In the genomic region with DNA sequence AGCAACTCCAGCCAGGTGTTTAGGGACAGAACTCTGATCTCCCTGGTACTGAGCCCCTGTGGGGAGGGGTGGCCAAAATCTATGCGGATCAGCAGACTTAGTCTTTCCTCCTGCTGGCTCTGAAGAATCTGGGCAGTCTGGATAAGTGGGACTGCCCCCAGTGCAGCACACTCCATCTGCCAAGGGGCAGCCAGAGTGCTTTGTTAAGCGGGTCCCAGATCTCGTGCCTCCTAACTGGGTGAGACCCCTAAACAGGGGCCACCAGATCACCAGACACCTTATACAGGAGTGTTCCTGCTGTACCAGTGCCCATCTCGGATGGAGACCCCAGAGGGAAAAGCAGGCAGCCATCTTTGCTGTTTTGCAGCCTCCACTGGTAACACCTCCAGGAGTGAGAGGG, we compare ENCODE assay signal across 34 cellular contexts.
"Had no signal": no experiment of that assay in that cellular context is flagged by ENCODE, and none has a peak within 500 bp of the region (broad histone marks: within the 10 kb centered on the region; RNA-seq: fewer than 3 reads in every experiment).

No MANE protein-coding gene starts in this region.

- H3K27ac ChIP-seq: KMS-11 had no signal

- H3K27me3 ChIP-seq: MG63 had no signal

- DNase-seq: Karpas-422, Kasumi-1, KG1, MG63, MM.1S, MV-4-11, NCI-H1048, NCI-H1092, NCI-H1092 treated with DMSO at 0.1 percent for 48 hours, NCI-H1105, NCI-H1105 treated with DMSO at 0.1 percent for 48 hours, NCI-H1417, NCI-H1417 treated with DMSO at 0.1 percent for 48 hours, NCI-H1436, NCI-H1436 treated with DMSO at 0.1 percent for 48 hours, NCI-H146, NCI-H1694, NCI-H1694 treated with DMSO at 0.1 percent for 48 hours, NCI-H187, NCI-H187 treated with DMSO at 0.1 percent for 48 hours, NCI-H1930, NCI-H2029, NCI-H2029 treated with DMSO at 0.1 percent for 48 hours, NCI-H2081, NCI-H2081 treated with DMSO at 0.1 percent for 48 hours, NCI-H2107, NCI-H2171, NCI-H2171 treated with DMSO at 0.1 percent for 48 hours, NCI-H2227 treated with DMSO at 0.1 percent for 48 hours, NCI-H226, NCI-H345, NCI-H446, NCI-H446 treated with DMSO at 0.1 percent for 48 hours had no signal

- H3K9me3 ChIP-seq: MG63 had no signal

- H3K36me3 ChIP-seq: MG63 had no signal

- H3K4me3 ChIP-seq: MG63 had no signal
